In the genomic region with DNA sequence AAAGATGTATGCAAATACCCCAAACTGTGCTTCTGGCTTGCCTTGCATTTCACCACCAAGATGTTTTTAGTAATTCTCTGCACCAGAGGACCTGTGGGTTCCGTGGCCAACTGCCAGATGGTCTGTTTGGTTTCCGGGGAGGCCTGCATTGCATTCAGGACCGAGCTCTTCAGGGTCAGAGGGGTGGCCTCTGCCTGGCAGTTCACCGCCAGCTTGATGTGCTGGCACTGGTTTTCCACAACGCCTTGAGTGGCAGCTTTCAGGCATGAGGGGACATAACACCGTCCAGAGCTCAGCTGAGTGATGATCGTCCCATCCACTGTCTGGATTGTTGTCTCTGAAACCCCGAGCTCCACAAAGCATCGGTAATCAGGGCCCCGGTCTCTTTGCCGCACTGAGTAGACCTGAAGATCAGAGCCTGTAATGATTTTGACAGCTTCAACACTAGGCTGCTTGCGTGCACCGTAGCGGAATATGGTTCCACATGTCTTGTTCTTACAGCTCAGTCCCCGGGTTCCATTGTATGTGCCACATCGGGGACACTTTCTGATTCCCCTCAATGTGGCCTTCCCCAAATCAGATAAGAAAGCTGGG, we compare ENCODE assay signal across 14 cellular contexts. TPM values are rescaled to one million over a fixed set of nuclear protein-coding genes. Genes with fewer than 3 reads are reported as not detected.
A peak's percentile ranks its signal among the peaks of the same experiment; 100 is the strongest.
DNase-seq lines count a peak whose midpoint lies in the region; ATAC-seq and TF ChIP-seq lines count a peak whose summit lies in the region.
"Had no signal": no experiment of that assay in that cellular context is flagged by ENCODE, and none has a peak within 500 bp of the region (broad histone marks: within the 10 kb centered on the region; RNA-seq: fewer than 3 reads in every experiment).

No MANE protein-coding gene starts in this region.

- H3K4me2 ChIP-seq in DOHH2 (ENCODE audit: low read length) (peak overlapping the region; percentile 62), trophoblast cell (ENCODE audit: low read length) (no peak overlapping the region)

- CTCF ChIA-PET in activated CD8-positive, alpha-beta T cell treated with anti-CD3 and anti-CD28 coated beads, Interleukin-2, amount 10 ng/mL, durations not matched to agents 7 days and 5 days (lab: Charles Lee), result interaction anchor here (1.5 kb wide), 1 partner anchor 9 kb away, joined by 4 read pairs; the partner anchor contains the start of gene C2orf42

- H2BK12ac ChIP-seq in trophoblast cell (ENCODE audit: low read length), result no peak overlapping the region

- no peaks in the 10 kb centered on the region for H4K20me1 ChIP-seq in DOHH2 (ENCODE audit: control insufficient read depth, insufficient read depth, low read depth, low read length)

- no peak overlapping the region for H2AK5ac ChIP-seq in trophoblast cell (ENCODE audit: low read length)

- H3K9me3 Mint-ChIP-seq in activated CD8-positive, alpha-beta T cell treated with anti-CD3 and anti-CD28 coated beads, Interleukin-2, amount 10 ng/mL, durations not matched to agents 7 days and 5 days (ENCODE audit: insufficient read depth), result no peaks in the 10 kb centered on the region
- H3K9me3 Mint-ChIP-seq: mesothelial cell of epicardium had no signal

- H3K9me2 ChIP-seq in DOHH2 (replicated peaks; ENCODE audit: control insufficient read depth, low read length), result no peaks in the 10 kb centered on the region

- H3K23ac ChIP-seq in trophoblast cell (ENCODE audit: low read length), result no peak overlapping the region

- H2AFZ ChIP-seq in trophoblast cell (ENCODE audit: insufficient read depth, low read length, poor library complexity), result no peak overlapping the region

- no peak overlapping the region for H4K91ac ChIP-seq in trophoblast cell (ENCODE audit: low read depth, low read length)

- H3K27me3 ChIP-seq in DOHH2 (ENCODE audit: control insufficient read depth, low read length) (no peaks in the 10 kb centered on the region), trophoblast cell (ENCODE audit: insufficient read depth, low read length) (no peaks in the 10 kb centered on the region), psoas muscle (ENCODE audit: insufficient read depth in 3 of 3, low read length in 2 of 3) (no peaks in the 10 kb centered on the region)

- no peaks in the 10 kb centered on the region for H3K27me3 Mint-ChIP-seq in activated CD8-positive, alpha-beta T cell treated with anti-CD3 and anti-CD28 coated beads, Interleukin-2, amount 10 ng/mL, durations not matched to agents 7 days and 5 days (ENCODE audit: low read depth)

- H3K9me3 ChIP-seq in DOHH2 (ENCODE audit: control insufficient read depth, insufficient read depth, low read length) (no peaks in the 10 kb centered on the region), trophoblast cell (ENCODE audit: insufficient read depth, low read depth, low read length) (no peaks in the 10 kb centered on the region), psoas muscle (no peaks in the 10 kb centered on the region)

- no peaks in the 10 kb centered on the region for H3K79me1 ChIP-seq in trophoblast cell (ENCODE audit: low read length)

- no peak overlapping the region for H3K4ac ChIP-seq in trophoblast cell (ENCODE audit: low read depth, low read length)

- peak overlapping the region; percentile 58 for H3K27ac ChIP-seq in DOHH2 (ENCODE audit: low read depth, low read length)
- H3K27ac ChIP-seq in trophoblast cell (ENCODE audit: low read depth, low read length), result no peak overlapping the region
- H3K27ac ChIP-seq in psoas muscle, result no peak overlapping the region
- H3K27ac ChIP-seq: coronary artery, skin epidermis had no signal

- peak; percentile 70 for ATAC-seq in HG03095 (IDR thresholded peaks at IDR 0.05; ENCODE audit: unreplicated experiment)
- ATAC-seq in activated CD8-positive, alpha-beta T cell treated with anti-CD3 and anti-CD28 coated beads, Interleukin-2, amount 10 ng/mL, durations not matched to agents 7 days and 5 days, result no peak
- no peak for ATAC-seq in psoas muscle

- no peak overlapping the region for H3K14ac ChIP-seq in trophoblast cell (ENCODE audit: low read length)

- peak overlapping the region; percentile 15 for H3K27ac Mint-ChIP-seq in activated CD8-positive, alpha-beta T cell treated with anti-CD3 and anti-CD28 coated beads, Interleukin-2, amount 10 ng/mL, durations not matched to agents 7 days and 5 days
- H3K27ac Mint-ChIP-seq: mesothelial cell of epicardium had no signal

- no peak overlapping the region for H3K9ac ChIP-seq in trophoblast cell (ENCODE audit: low read length)

- H3K4me1 ChIP-seq in DOHH2 (ENCODE audit: control insufficient read depth, low read length) (peaks cover 20% of the 10 kb centered on the region), trophoblast cell (ENCODE audit: control insufficient read depth in 1 of 2, insufficient read depth in 2 of 2, low read length in 2 of 2) (no peaks in the 10 kb centered on the region), psoas muscle (no peaks in the 10 kb centered on the region)

- H3K36me3 Mint-ChIP-seq in activated CD8-positive, alpha-beta T cell treated with anti-CD3 and anti-CD28 coated beads, Interleukin-2, amount 10 ng/mL, durations not matched to agents 7 days and 5 days (ENCODE audit: low read depth), result peaks cover 24% of the 10 kb centered on the region

- no peak overlapping the region for H4K12ac ChIP-seq in trophoblast cell (ENCODE audit: low read depth, low read length)

- no peak overlapping the region for H2BK120ac ChIP-seq in trophoblast cell (ENCODE audit: insufficient read depth, low read length, poor library complexity)

- intact Hi-C loops in psoas muscle (cut with DNase I), result loop anchor here in 1 of 2 donors (5.0 kb wide), 1 partner anchor 34 kb away; no protein-coding TSS in a partner anchor

- no peak overlapping the region for H3K18ac ChIP-seq in trophoblast cell (ENCODE audit: low read length)

- no peak overlapping the region for H2BK5ac ChIP-seq in trophoblast cell (ENCODE audit: low read depth, low read length, poor library complexity)

- H3K79me2 ChIP-seq in DOHH2 (ENCODE audit: control insufficient read depth, low read length), result peaks cover 3% of the 10 kb centered on the region
- no peaks in the 10 kb centered on the region for H3K79me2 ChIP-seq in trophoblast cell (ENCODE audit: control insufficient read depth, insufficient read depth, low read length, poor library complexity)

- POLR2A ChIA-PET in activated CD8-positive, alpha-beta T cell treated with anti-CD3 and anti-CD28 coated beads, Interleukin-2, amount 10 ng/mL, durations not matched to agents 7 days and 5 days (lab: Charles Lee), result interaction anchor here (1.1 to 1.3 kb wide), 3 partner anchors 9 to 19 kb away, joined by 3 to 6 read pairs (median 3); partner anchors contain the start of gene C2orf42

- H3K4me3 ChIP-seq in DOHH2 (ENCODE audit: low read length) (peak overlapping the region; percentile 62), trophoblast cell (ENCODE audit: low read depth, low read length) (no peak overlapping the region), psoas muscle (no peak overlapping the region)
- H3K4me3 ChIP-seq: coronary artery, skin epidermis had no signal

- WGBS in trophoblast cell (ENCODE audit: extremely low coverage, insufficient coverage, insufficient read length), result no CpG with 5 or more reads among the region's 16 CpGs
- WGBS in psoas muscle, 3 donors, result 90 to 93% (median 91%) methylated on average over 16 of the region's 16 CpGs

- no peak overlapping the region for H3K4me3 Mint-ChIP-seq in activated CD8-positive, alpha-beta T cell treated with anti-CD3 and anti-CD28 coated beads, Interleukin-2, amount 10 ng/mL, durations not matched to agents 7 days and 5 days
- H3K4me3 Mint-ChIP-seq: mesothelial cell of epicardium had no signal

- peaks cover 11% of the 10 kb centered on the region; the same call in 1 of the 2 replicates for H3F3A ChIP-seq in DOHH2 (ENCODE audit: control insufficient read depth, insufficient read depth)

- DNase-seq in GM20000 (ENCODE audit: low spot score) (peak; percentile 44), trophoblast cell (no peak), medulla oblongata (ENCODE audit: extremely low spot score) (no peak), psoas muscle (no peak)
- DNase-seq in activated CD8-positive, alpha-beta T cell treated with anti-CD3 and anti-CD28 coated beads, Interleukin-2, amount 10 ng/mL, durations not matched to agents 7 days and 5 days, result no peak
- no peak for DNase-seq in stimulated activated CD4-positive, alpha-beta T cell treated with anti-CD3 and anti-CD28 coated beads, Interleukin-4, amount 100 ng/mL, for 1 hour
- DNase-seq: activated naive CD4-positive, alpha-beta T cell treated with Interleukin-2 at 50 U/mL for 16 hours; NCI-H1048; OCI-M1 had no signal

- no peak overlapping the region for H4K8ac ChIP-seq in trophoblast cell (ENCODE audit: low read depth, low read length)

- H3K36me3 ChIP-seq in DOHH2 (ENCODE audit: control insufficient read depth, low read length) (peaks cover 44% of the 10 kb centered on the region), trophoblast cell (ENCODE audit: control insufficient read depth in 1 of 2, insufficient read depth in 2 of 2, low read length in 2 of 2) (peaks cover 13 to 22% of the 10 kb centered on the region in 2 experiments), psoas muscle (ENCODE audit: insufficient read depth in 1 of 2, low read depth in 1 of 2) (peaks cover 0 to 64% of the 10 kb centered on the region in 2 donors)

- H3K4me1 Mint-ChIP-seq in activated CD8-positive, alpha-beta T cell treated with anti-CD3 and anti-CD28 coated beads, Interleukin-2, amount 10 ng/mL, durations not matched to agents 7 days and 5 days (ENCODE audit: low read depth), result peaks cover 12% of the 10 kb centered on the region
- H3K4me1 Mint-ChIP-seq: mesothelial cell of epicardium had no signal

- no peak for TF ChIP-seq CTCF in DOHH2 (IDR thresholded peaks at IDR 0.05; ENCODE audit: low read depth, low read length, poor library complexity, severe bottlenecking)
- TF ChIP-seq CTCF in GM20000 (IDR thresholded peaks at IDR 0.05; ENCODE audit: extremely low read depth, missing control alignments), result no peak
- no peak for TF ChIP-seq CTCF in psoas muscle (IDR thresholded peaks at IDR 0.05)

RNA-seq across cellular contexts. Expression of gene C2orf42, which starts 9.4 kb away (rescaled TPM):
- total RNA-seq in activated CD8-positive, alpha-beta T cell treated with anti-CD3 and anti-CD28 coated beads, Interleukin-2, amount 10 ng/mL, durations not matched to agents 7 days and 5 days, result 10 to 100 TPM; 23.0 to 29.4 TPM
- 5.9 and 6.8 TPM in 2 replicates for polyA plus RNA-seq in trophoblast cell (2013)
- 10 to 100 TPM in 2 of 4 donors, 1 to 10 TPM in 2; 6.4 to 11.0 (median 9.2) TPM for total RNA-seq in psoas muscle
- 10 to 100 TPM in 1 of 3 donors, 1 to 10 TPM in 2; 5.3 to 13.3 (median 6.4) TPM for polyA plus RNA-seq in psoas muscle
